ENCODE assay signal across 5 cellular contexts in the genomic region with DNA sequence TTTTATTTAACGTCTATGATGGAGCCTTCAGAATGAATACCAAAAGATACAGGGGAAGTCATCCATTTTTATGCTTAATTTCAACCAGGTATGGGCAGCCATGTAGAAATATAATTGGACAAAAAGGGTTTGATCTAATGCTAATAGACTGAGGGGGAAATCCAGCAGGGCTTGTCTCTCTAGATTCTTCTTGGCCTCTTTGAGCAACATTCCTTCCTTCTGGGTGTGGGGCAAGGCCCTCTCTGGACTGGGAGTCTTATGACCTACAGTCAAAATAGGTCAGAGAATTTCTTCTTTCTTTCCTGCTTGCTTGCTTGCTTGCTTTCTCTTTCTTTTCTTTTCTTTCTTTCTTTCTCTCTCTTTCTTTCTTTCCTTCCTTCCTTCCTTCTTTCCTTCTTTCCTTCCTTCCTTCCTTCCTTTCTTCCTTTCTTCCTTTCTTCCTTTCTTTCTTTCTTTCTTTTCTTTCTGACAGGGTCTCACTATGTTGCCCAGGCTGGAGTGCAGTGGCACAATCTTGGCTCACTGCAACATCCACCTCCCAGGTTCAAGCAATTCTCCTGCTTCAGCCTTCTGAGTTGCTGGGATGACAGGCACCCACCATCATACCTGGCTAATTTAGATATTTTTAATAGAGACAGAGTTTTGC. TPM values are rescaled to one million over a fixed set of nuclear protein-coding genes. Genes with fewer than 3 reads are reported as not detected.
"Had no signal": no experiment of that assay in that cellular context is flagged by ENCODE, and none has a peak within 500 bp of the region (broad histone marks: within the 10 kb centered on the region; RNA-seq: fewer than 3 reads in every experiment).

No MANE protein-coding gene starts in this region.

RNA-seq across cellular contexts. Expression of a gene that starts 11.6 kb away (rescaled TPM):
- total RNA-seq: activated CD8-positive, alpha-beta T cell treated with anti-CD3 and anti-CD28 coated beads, Interleukin-2, amount 10 ng/mL, durations not matched to agents 7 days and 5 days; activated naive CD4-positive, alpha-beta T cell treated with anti-CD3 and anti-CD28 coated beads for 36 hours; activated naive CD8-positive, alpha-beta T cell treated with anti-CD3 and anti-CD28 coated beads for 36 hours; SJSA1; T-helper 1 cell treated with Interleukin-12 subunit alpha and Interleukin-12 subunit beta and Interleukin-4 antibody, amounts not matched to agents 30 ng/mL and 1 ng/mL, for 36 hours had no signal
